In genomic region chr7:100735730-100736129, GRCh38 we compare ENCODE assay signal across 9 cellular contexts. TPM values are rescaled to one million over a fixed set of nuclear protein-coding genes. Genes with fewer than 3 reads are reported as not detected.
"Had no signal": no experiment of that assay in that cellular context is flagged by ENCODE, and none has a peak within 500 bp of the region (broad histone marks: within the 10 kb centered on the region; RNA-seq: fewer than 3 reads in every experiment).

No MANE protein-coding gene starts in this region.

- DNase-seq: IMR-90, KBM-7, KG1 had no signal

- H3K4me3 ChIP-seq: K562 had no signal

- ATAC-seq: K562 had no signal

- FAIRE-seq: HTR-8/SVneo, K562 had no signal

- H3K27ac ChIP-seq: HL-60 had no signal

RNA-seq across cellular contexts. Expression of gene ZAN, which starts 2.3 kb away (rescaled TPM):
- total RNA-seq: HT-29, HT1080, IMR-90, K562 had no signal
- polyA plus RNA-seq: IgD-negative memory B cell, IMR-90, K562 had no signal

RNA-seq across cellular contexts. Expression of gene EPO, which starts 15.5 kb away (rescaled TPM):
- total RNA-seq: HT-29, HT1080, IMR-90, K562 had no signal
- polyA plus RNA-seq: IgD-negative memory B cell, IMR-90 had no signal
